ENCODE assay signal across 22 cellular contexts in genomic region chr17:41098042-41098441, GRCh38. TPM values are rescaled to one million over a fixed set of nuclear protein-coding genes. Genes with fewer than 3 reads are reported as not detected.
"Had no signal": no experiment of that assay in that cellular context is flagged by ENCODE, and none has a peak within 500 bp of the region (broad histone marks: within the 10 kb centered on the region; RNA-seq: fewer than 3 reads in every experiment).

KRTAP4-8 (minus strand) TSS chr17:41098142; CDS start chr17:41098084, 58 bp downstream.

- H3K27me3 Mint-ChIP-seq: type B pancreatic cell had no signal

- H3K27me3 ChIP-seq: ascending aorta, sigmoid colon, testis had no signal

- H3K27ac Mint-ChIP-seq: activated CD4-positive, alpha-beta T cell treated with anti-CD3 and anti-CD28 coated beads, Interleukin-2, amount 10 ng/mL, durations not matched to agents 7 days and 5 days; activated CD8-positive, alpha-beta T cell treated with anti-CD3 and anti-CD28 coated beads, Interleukin-2, amount 10 ng/mL, durations not matched to agents 7 days and 5 days; activated naive CD4-positive, alpha-beta T cell treated with anti-CD3 and anti-CD28 coated beads, Interleukin-2, amount 10 ng/mL, durations not matched to agents 7 days and 5 days; activated T-cell treated with anti-CD3 and anti-CD28 coated beads, Interleukin-2, amount 50 U/mL, for 24 hours; dendritic cell treated with granulocyte-macrophage colony-stimulating factor and Interleukin-4, amounts not matched to agents 40 ng/mL and 50 ng/mL, for 4 days; stimulated activated memory B cell treated with anti-CD40 and anti-IgM and Interleukin-4, amounts not matched to agents 10 μg/mL and 1 μg/mL and 100 μg/mL, for 72 hours had no signal

- DNase-seq: activated CD4-positive, alpha-beta T cell treated with anti-CD3 and anti-CD28 coated beads, Interleukin-2, amount 10 ng/mL, durations not matched to agents 7 days and 5 days; activated CD8-positive, alpha-beta T cell treated with anti-CD3 and anti-CD28 coated beads, Interleukin-2, amount 10 ng/mL, durations not matched to agents 7 days and 5 days; activated effector memory CD4-positive, alpha-beta T cell treated with Interleukin-2 at 50 U/mL for 16 hours; activated naive CD4-positive, alpha-beta T cell treated with anti-CD3 and anti-CD28 coated beads, Interleukin-2, amount 10 ng/mL, durations not matched to agents 7 days and 5 days; activated T-cell treated with anti-CD3 and anti-CD28 coated beads, Interleukin-2, amount 50 U/mL, for 24 hours; effector memory CD4-positive, alpha-beta T cell; left cardiac atrium; naive thymus-derived CD8-positive, alpha-beta T cell; sigmoid colon; spleen; stimulated activated CD4-positive, alpha-beta T cell treated with anti-CD3 and anti-CD28 coated beads, Interleukin-4, amount 100 ng/mL, for 4 hours; testis had no signal

- H3K4me1 ChIP-seq: ascending aorta, sigmoid colon, testis had no signal

- H3K36me3 ChIP-seq: ascending aorta, sigmoid colon, spleen had no signal

- H3K36me3 Mint-ChIP-seq: activated naive CD4-positive, alpha-beta T cell treated with anti-CD3 and anti-CD28 coated beads, Interleukin-2, amount 10 ng/mL, durations not matched to agents 7 days and 5 days; stimulated activated memory B cell treated with anti-CD40 and anti-IgM and Interleukin-4, amounts not matched to agents 10 μg/mL and 1 μg/mL and 100 μg/mL, for 72 hours had no signal

- H3K4me3 Mint-ChIP-seq: activated CD4-positive, alpha-beta T cell treated with anti-CD3 and anti-CD28 coated beads, Interleukin-2, amount 10 ng/mL, durations not matched to agents 7 days and 5 days; activated CD8-positive, alpha-beta T cell treated with anti-CD3 and anti-CD28 coated beads, Interleukin-2, amount 10 ng/mL, durations not matched to agents 7 days and 5 days; activated naive CD4-positive, alpha-beta T cell treated with anti-CD3 and anti-CD28 coated beads, Interleukin-2, amount 10 ng/mL, durations not matched to agents 7 days and 5 days; activated T-cell treated with anti-CD3 and anti-CD28 coated beads, Interleukin-2, amount 50 U/mL, for 24 hours; dendritic cell treated with granulocyte-macrophage colony-stimulating factor and Interleukin-4, amounts not matched to agents 40 ng/mL and 50 ng/mL, for 4 days; naive thymus-derived CD8-positive, alpha-beta T cell; stimulated activated memory B cell treated with anti-CD40 and anti-IgM and Interleukin-4, amounts not matched to agents 10 μg/mL and 1 μg/mL and 100 μg/mL, for 72 hours; type B pancreatic cell had no signal

- H3K9me3 ChIP-seq: ascending aorta, sigmoid colon, testis had no signal

- H3K9me3 Mint-ChIP-seq: activated T-cell treated with anti-CD3 and anti-CD28 coated beads, Interleukin-2, amount 50 U/mL, for 24 hours; stimulated activated memory B cell treated with anti-CD40 and anti-IgM and Interleukin-4, amounts not matched to agents 10 μg/mL and 1 μg/mL and 100 μg/mL, for 72 hours had no signal

- H3K4me1 Mint-ChIP-seq: activated naive CD4-positive, alpha-beta T cell treated with anti-CD3 and anti-CD28 coated beads, Interleukin-2, amount 10 ng/mL, durations not matched to agents 7 days and 5 days; stimulated activated memory B cell treated with anti-CD40 and anti-IgM and Interleukin-4, amounts not matched to agents 10 μg/mL and 1 μg/mL and 100 μg/mL, for 72 hours had no signal

- H3K27ac ChIP-seq: ascending aorta, sigmoid colon, spleen, testis had no signal

- ATAC-seq: activated CD8-positive, alpha-beta T cell treated with anti-CD3 and anti-CD28 coated beads, Interleukin-2, amount 10 ng/mL, durations not matched to agents 7 days and 5 days; left cardiac atrium; naive thymus-derived CD8-positive, alpha-beta T cell; stimulated activated memory B cell treated with anti-CD40 and anti-IgM and Interleukin-4, amounts not matched to agents 10 μg/mL and 1 μg/mL and 100 μg/mL, for 72 hours had no signal

- H3K4me3 ChIP-seq: ascending aorta, sigmoid colon, spleen, testis had no signal

RNA-seq across cellular contexts. Expression of gene KRTAP4-8, which starts in this region (rescaled TPM):
- total RNA-seq: activated CD4-positive, alpha-beta T cell treated with anti-CD3 and anti-CD28 coated beads, Interleukin-2, amount 10 ng/mL, durations not matched to agents 7 days and 5 days; activated CD8-positive, alpha-beta T cell treated with anti-CD3 and anti-CD28 coated beads, Interleukin-2, amount 10 ng/mL, durations not matched to agents 7 days and 5 days; ascending aorta; cerebellum; endothelial cell of umbilical vein; glomerular endothelial cell; left cardiac atrium; mesenteric fat pad; naive thymus-derived CD8-positive, alpha-beta T cell; renal cortical epithelial cell; sigmoid colon; spleen; T-helper 1 cell treated with Interleukin-12 subunit alpha and Interleukin-12 subunit beta and Interleukin-4 antibody, amounts not matched to agents 30 ng/mL and 1 ng/mL, for 36 hours; testis had no signal
